Comparison of ENCODE assay signal across 29 cellular contexts in the genomic region with DNA sequence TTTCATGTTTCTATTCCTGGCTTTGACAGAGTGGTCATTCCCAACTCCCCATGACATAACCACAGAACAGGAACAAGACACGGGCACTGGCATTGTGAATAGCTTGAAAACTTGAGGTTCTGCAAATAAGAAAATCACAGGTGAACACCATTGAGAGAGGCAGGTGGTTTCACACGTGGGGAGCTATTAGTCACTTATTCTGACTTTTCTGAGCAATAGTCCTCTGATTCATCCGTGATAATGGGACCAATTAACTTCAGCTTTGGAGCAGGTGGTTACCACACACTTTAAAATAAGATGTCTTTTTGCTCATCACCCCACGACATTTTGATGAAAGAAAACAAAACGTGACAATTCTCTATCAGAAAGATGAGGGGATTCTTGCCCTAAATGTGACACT.
A peak's percentile ranks its signal among the peaks of the same experiment; 100 is the strongest.
DNase-seq lines count a peak whose midpoint lies in the region; ATAC-seq and TF ChIP-seq lines count a peak whose summit lies in the region.
"Had no signal": no experiment of that assay in that cellular context is flagged by ENCODE, and none has a peak within 500 bp of the region (broad histone marks: within the 10 kb centered on the region; RNA-seq: fewer than 3 reads in every experiment).

No MANE protein-coding gene starts in this region.

- H3K9me3 ChIP-seq in RWPE2 (ENCODE audit: severe bottlenecking) = no peaks in the 10 kb centered on the region
- H3K9me3 ChIP-seq: left lung, ovary, SJSA1, thyroid gland, uterus had no signal

- H3K4me3 Mint-ChIP-seq in activated T-cell treated with anti-CD3 and anti-CD28 coated beads, Interleukin-2, amount 50 U/mL, for 72 hours = no peak overlapping the region
- no peak overlapping the region for H3K4me3 Mint-ChIP-seq in activated T-helper 2 cell treated with anti-CD3 and anti-CD28 coated beads, Interferon-gamma antibody, Interleukin-2, Interleukin-4, amounts not matched to agents 10 μg/mL and 5 μg/mL and 100 μg/mL, durations not matched to agents 14 hours and 24 hours and 36 hours (ENCODE audit: low read depth)
- H3K4me3 Mint-ChIP-seq: effector memory CD8-positive, alpha-beta T cell; neural crest cell had no signal

- H3K4me1 Mint-ChIP-seq in activated T-cell treated with anti-CD3 and anti-CD28 coated beads, Interleukin-2, amount 50 U/mL, for 72 hours (ENCODE audit: low read depth) = peaks cover 19% of the 10 kb centered on the region
- H3K4me1 Mint-ChIP-seq in activated T-helper 2 cell treated with anti-CD3 and anti-CD28 coated beads, Interferon-gamma antibody, Interleukin-2, Interleukin-4, amounts not matched to agents 10 μg/mL and 5 μg/mL and 100 μg/mL, durations not matched to agents 14 hours and 24 hours and 36 hours (ENCODE audit: low read depth) = no peaks in the 10 kb centered on the region
- H3K4me1 Mint-ChIP-seq: neural crest cell had no signal

- no peaks in the 10 kb centered on the region for H3K4me1 ChIP-seq in RWPE2 (ENCODE audit: insufficient read depth, poor library complexity, severe bottlenecking)
- H3K4me1 ChIP-seq: left lung, uterus had no signal

- H3K4me3 ChIP-seq in RWPE2 (ENCODE audit: severe bottlenecking) = no peak overlapping the region
- H3K4me3 ChIP-seq: left lung, ovary, SJSA1, thyroid gland, uterus had no signal

- TF ChIP-seq CTCF in RWPE2 (IDR thresholded peaks at IDR 0.05; ENCODE audit: poor library complexity, severe bottlenecking) = no peak

- peaks cover 10% of the 10 kb centered on the region for H3K27me3 Mint-ChIP-seq in activated T-cell treated with anti-CD3 and anti-CD28 coated beads, Interleukin-2, amount 50 U/mL, for 72 hours (ENCODE audit: low read depth)
- H3K27me3 Mint-ChIP-seq in activated T-helper 2 cell treated with anti-CD3 and anti-CD28 coated beads, Interferon-gamma antibody, Interleukin-2, Interleukin-4, amounts not matched to agents 10 μg/mL and 5 μg/mL and 100 μg/mL, durations not matched to agents 14 hours and 24 hours and 36 hours (ENCODE audit: low read depth) = peaks cover 5% of the 10 kb centered on the region

- peak; percentile 82 to 87 for ATAC-seq in activated T-cell treated with anti-CD3 and anti-CD28 coated beads, Interleukin-2, amount 50 U/mL, for 72 hours (replicated peaks in 1 of 2)
- ATAC-seq in RWPE2 (ENCODE audit: low read depth) = 0 out of 3 replicates have a peak, but pooled peaks have one; percentile 11
- ATAC-seq: effector memory CD8-positive, alpha-beta T cell; HepG2; left lung had no signal

- no peak overlapping the region for H3K27ac ChIP-seq in RWPE2 (ENCODE audit: poor library complexity, severe bottlenecking)
- H3K27ac ChIP-seq: C4-2B, left lung, ovary, SJSA1, thyroid gland, uterus, WERI-Rb-1 had no signal

- intact Hi-C loops in activated T-helper 2 cell treated with anti-CD3 and anti-CD28 coated beads, Interferon-gamma antibody, Interleukin-2, Interleukin-4, amounts not matched to agents 10 μg/mL and 5 μg/mL and 100 μg/mL, durations not matched to agents 14 hours and 24 hours and 36 hours (cut with micrococcal nuclease) = no loop called here

- no peak overlapping the region for H3K27ac Mint-ChIP-seq in activated T-cell treated with anti-CD3 and anti-CD28 coated beads, Interleukin-2, amount 50 U/mL, for 72 hours
- H3K27ac Mint-ChIP-seq in activated T-helper 2 cell treated with anti-CD3 and anti-CD28 coated beads, Interferon-gamma antibody, Interleukin-2, Interleukin-4, amounts not matched to agents 10 μg/mL and 5 μg/mL and 100 μg/mL, durations not matched to agents 14 hours and 24 hours and 36 hours = no peak overlapping the region
- H3K27ac Mint-ChIP-seq: effector memory CD8-positive, alpha-beta T cell had no signal

- no peaks in the 10 kb centered on the region for H3K36me3 Mint-ChIP-seq in activated T-cell treated with anti-CD3 and anti-CD28 coated beads, Interleukin-2, amount 50 U/mL, for 72 hours (ENCODE audit: insufficient read depth in 2 of 2)
- no peaks in the 10 kb centered on the region for H3K36me3 Mint-ChIP-seq in activated T-helper 2 cell treated with anti-CD3 and anti-CD28 coated beads, Interferon-gamma antibody, Interleukin-2, Interleukin-4, amounts not matched to agents 10 μg/mL and 5 μg/mL and 100 μg/mL, durations not matched to agents 14 hours and 24 hours and 36 hours (ENCODE audit: low read depth)

- H3K36me3 ChIP-seq in RWPE2 (ENCODE audit: low read depth) = no peaks in the 10 kb centered on the region
- H3K36me3 ChIP-seq: left lung, ovary, SJSA1, thyroid gland, uterus, WERI-Rb-1 had no signal

- no peaks in the 10 kb centered on the region for H3K9me3 Mint-ChIP-seq in activated T-cell treated with anti-CD3 and anti-CD28 coated beads, Interleukin-2, amount 50 U/mL, for 72 hours
- no peaks in the 10 kb centered on the region for H3K9me3 Mint-ChIP-seq in activated T-helper 2 cell treated with anti-CD3 and anti-CD28 coated beads, Interferon-gamma antibody, Interleukin-2, Interleukin-4, amounts not matched to agents 10 μg/mL and 5 μg/mL and 100 μg/mL, durations not matched to agents 14 hours and 24 hours and 36 hours
- H3K9me3 Mint-ChIP-seq: effector memory CD8-positive, alpha-beta T cell; neural crest cell had no signal

- H3K27me3 ChIP-seq in RWPE2 (ENCODE audit: insufficient read depth, poor library complexity, severe bottlenecking) = peaks cover 8% of the 10 kb centered on the region
- H3K27me3 ChIP-seq: left lung, ovary, thyroid gland, uterus had no signal

- DNase-seq in DMS79 treated with DMSO at 0.1 percent for 48 hours (lab: John Stamatoyannopoulos, UW) = peak; percentile 0
- DNase-seq in DMS79 (lab: John Stamatoyannopoulos, UW) = no peak
- peak; percentile 6 to 23 for DNase-seq in activated T-cell treated with anti-CD3 and anti-CD28 coated beads, Interleukin-2, amount 50 U/mL, for 72 hours
- no peak for DNase-seq in activated T-cell treated with anti-CD3 and anti-CD28 coated beads for 4 hours
- no peak for DNase-seq in RWPE2 (ENCODE audit: low spot score)
- peak; percentile 45 for DNase-seq in putamen (ENCODE audit: low spot score)
- no peak for DNase-seq in stimulated activated naive CD4-positive, alpha-beta T cell (lab: John Stamatoyannopoulos, UW)
- no peak for DNase-seq in activated T-helper 2 cell treated with anti-CD3 and anti-CD28 coated beads, Interferon-gamma antibody, Interleukin-2, Interleukin-4, amounts not matched to agents 10 μg/mL and 5 μg/mL and 100 μg/mL, durations not matched to agents 14 hours and 24 hours and 36 hours (ENCODE audit: low spot score)
- DNase-seq: activated CD4-positive, alpha-beta T cell treated with anti-CD3 and anti-CD28 coated beads, Interleukin-2, amount 50 U/mL, for 4 hours; central memory CD4-positive, alpha-beta T cell; effector memory CD8-positive, alpha-beta T cell; erythroblast; glutamatergic neuron; islet precursor cell; left lung; mesenchymal stem cell; NCI-H1694; NCI-H2227 treated with DMSO at 0.1 percent for 48 hours; ovary; retina; small intestine; T1000; thyroid gland; uterus; WERI-Rb-1 had no signal

Comparison
In these comparisons a context has a peak if more than half of its experiments do, and no peak if none do; other contexts are left out.
1. DNase-seq: peak in DMS79 treated with DMSO at 0.1 percent for 48 hours (single experiment), activated T-cell treated with anti-CD3 and anti-CD28 coated beads, Interleukin-2, amount 50 U/mL, for 72 hours (2 of 2) and putamen (single experiment); none in DMS79 (single experiment), activated T-cell treated with anti-CD3 and anti-CD28 coated beads for 4 hours (single experiment), RWPE2 (single experiment), stimulated activated naive CD4-positive, alpha-beta T cell (0 of 6) and activated T-helper 2 cell treated with anti-CD3 and anti-CD28 coated beads, Interferon-gamma antibody, Interleukin-2, Interleukin-4, amounts not matched to agents 10 μg/mL and 5 μg/mL and 100 μg/mL, durations not matched to agents 14 hours and 24 hours and 36 hours (single experiment).